Comparison of ENCODE assay signal across 7 cellular contexts in the genomic region with DNA sequence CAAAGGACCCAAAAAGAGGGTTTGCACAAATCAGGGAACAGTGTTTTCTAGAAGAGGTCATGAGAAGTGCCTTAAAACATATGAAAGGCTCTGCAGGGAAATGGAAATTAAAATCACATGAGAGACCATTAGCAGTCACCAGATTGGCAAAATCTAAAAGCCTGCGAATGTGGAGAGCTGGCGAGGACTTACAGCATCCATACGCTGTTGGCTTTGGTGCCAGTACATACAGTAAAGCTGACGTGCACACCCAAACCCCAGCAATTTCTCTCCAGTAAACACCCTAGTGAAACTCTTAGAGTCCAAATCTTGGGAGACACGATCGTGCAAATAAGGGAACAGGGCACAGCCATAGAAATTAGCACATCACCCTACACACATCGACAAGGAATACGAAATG. TPM values are rescaled to one million over a fixed set of nuclear protein-coding genes. Genes with fewer than 3 reads are reported as not detected.
"Had no signal": no experiment of that assay in that cellular context is flagged by ENCODE, and none has a peak within 500 bp of the region (broad histone marks: within the 10 kb centered on the region; RNA-seq: fewer than 3 reads in every experiment).

No MANE protein-coding gene starts in this region.

- ATAC-seq: HCT116 had no signal

- H3K36me3 ChIP-seq: HAP-1 had no signal

- DNase-seq: GM23248, GOT3, H7, HFFc6, IMR-90 had no signal

- H3K4me3 ChIP-seq: GM23248, HAP-1 had no signal

- H3K9me3 ChIP-seq: HAP-1 had no signal

- H3K27ac ChIP-seq: GM23248 had no signal

- H3K27ac Mint-ChIP-seq: HFFc6 had no signal

- H3K9me3 Mint-ChIP-seq: HFFc6 had no signal

- H3K4me3 Mint-ChIP-seq: HFFc6 had no signal

RNA-seq across cellular contexts. Expression of a gene that starts 25.4 kb away (rescaled TPM):
- total RNA-seq: GM23248, IMR-90 had no signal
